ENCODE assay signal across 11 cellular contexts in the genomic region with DNA sequence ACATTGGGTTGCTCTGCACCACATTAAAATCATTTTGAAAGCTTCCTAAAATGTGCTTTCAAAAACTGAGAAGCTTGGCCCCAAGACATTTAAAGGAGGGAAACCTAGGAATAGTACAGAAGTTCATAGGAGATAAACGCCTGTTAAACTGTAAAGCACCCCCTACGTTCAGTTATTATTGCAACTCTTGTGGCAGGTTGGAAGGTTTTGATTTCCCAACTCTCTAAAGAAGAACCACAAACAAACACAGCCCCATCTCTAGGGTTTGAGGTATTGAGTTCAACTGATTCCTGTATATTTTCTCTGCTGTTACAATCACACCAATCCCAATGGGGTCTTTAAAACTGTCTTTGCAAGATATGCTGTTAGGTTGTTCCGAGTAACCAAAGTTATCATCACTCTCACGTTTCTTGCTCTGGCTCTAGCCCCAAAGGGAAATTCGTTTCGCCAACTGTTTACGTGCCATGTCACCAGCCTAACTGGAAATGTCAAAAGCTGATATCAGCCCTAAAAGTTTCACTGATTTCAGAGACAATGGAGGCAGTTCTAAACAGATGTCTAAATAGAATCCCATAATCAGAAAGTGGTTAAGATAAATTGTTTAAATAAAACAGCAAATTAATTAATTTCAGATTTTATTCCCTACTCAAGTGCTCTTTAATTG. TPM values are rescaled to one million over a fixed set of nuclear protein-coding genes. Genes with fewer than 3 reads are reported as not detected.
DNase-seq lines count a peak whose midpoint lies in the region; ATAC-seq and TF ChIP-seq lines count a peak whose summit lies in the region.
"Had no signal": no experiment of that assay in that cellular context is flagged by ENCODE, and none has a peak within 500 bp of the region (broad histone marks: within the 10 kb centered on the region; RNA-seq: fewer than 3 reads in every experiment).

No MANE protein-coding gene starts in this region.

- H3K36me3 Mint-ChIP-seq in activated naive CD4-positive, alpha-beta T cell treated with anti-CD3 and anti-CD28 coated beads for 36 hours (ENCODE audit: low read depth): peaks cover 5% of the 10 kb centered on the region
- no peaks in the 10 kb centered on the region for H3K36me3 Mint-ChIP-seq in endothelial cell (ENCODE audit: low read depth, unreplicated experiment)

- ATAC-seq in RWPE2 (ENCODE audit: low read depth) (no peak), GM21737 (IDR thresholded peaks at IDR 0.05; ENCODE audit: unreplicated experiment) (no peak)
- ATAC-seq: activated CD4-positive, CD25-positive, alpha-beta regulatory T cell treated with anti-CD3 and anti-CD28 coated beads, Interleukin-2, amount 50 U/mL, for 24 hours had no signal

- peaks cover 7% of the 10 kb centered on the region for H3K4me1 Mint-ChIP-seq in activated naive CD4-positive, alpha-beta T cell treated with anti-CD3 and anti-CD28 coated beads for 36 hours (ENCODE audit: low read depth)
- H3K4me1 Mint-ChIP-seq in endothelial cell (ENCODE audit: unreplicated experiment): peaks cover 25% of the 10 kb centered on the region

- peak overlapping the region; percentile 91 for H3K27ac ChIP-seq in RWPE2 (ENCODE audit: poor library complexity, severe bottlenecking)
- H3K27ac ChIP-seq in suprapubic skin: peak overlapping the region; percentile 74
- H3K27ac ChIP-seq: right atrium auricular region had no signal

- TF ChIP-seq EP300 in suprapubic skin (IDR thresholded peaks at IDR 0.05): no peak

- peaks cover 61% of the 10 kb centered on the region for H3K4me1 ChIP-seq in RWPE2 (ENCODE audit: insufficient read depth, poor library complexity, severe bottlenecking)
- peaks cover 78% of the 10 kb centered on the region for H3K4me1 ChIP-seq in suprapubic skin

- H3K27ac Mint-ChIP-seq in activated naive CD4-positive, alpha-beta T cell treated with anti-CD3 and anti-CD28 coated beads for 36 hours: no peak overlapping the region
- no peak overlapping the region for H3K27ac Mint-ChIP-seq in endothelial cell (ENCODE audit: unreplicated experiment)

- H3K36me3 ChIP-seq in RWPE2 (ENCODE audit: low read depth) (peaks cover 90% of the 10 kb centered on the region), suprapubic skin (no peaks in the 10 kb centered on the region)
- H3K36me3 ChIP-seq: right atrium auricular region had no signal

- H3K4me3 Mint-ChIP-seq in activated naive CD4-positive, alpha-beta T cell treated with anti-CD3 and anti-CD28 coated beads for 36 hours: peak overlapping the region; percentile 64
- H3K4me3 Mint-ChIP-seq in endothelial cell (ENCODE audit: unreplicated experiment): peak overlapping the region; percentile 87

- CTCF ChIA-PET in activated naive CD4-positive, alpha-beta T cell treated with anti-CD3 and anti-CD28 coated beads for 36 hours (lab: Charles Lee): interaction anchor here (0.8 to 1.5 kb wide), 2 partner anchors 21 to 27 kb away, joined by 3 to 5 read pairs; no protein-coding TSS in a partner anchor

- intact Hi-C loops in activated naive CD4-positive, alpha-beta T cell treated with anti-CD3 and anti-CD28 coated beads for 36 hours (cut with micrococcal nuclease): loop anchor here (5.0 kb wide), 1 partner anchor 1135 kb away; the partner anchor contains the start of gene TMEM170B

- WGBS in suprapubic skin: 27% methylated on average over 7 of the region's 7 CpGs

- H3K9me3 Mint-ChIP-seq in activated naive CD4-positive, alpha-beta T cell treated with anti-CD3 and anti-CD28 coated beads for 36 hours: peaks cover 5% of the 10 kb centered on the region
- H3K9me3 Mint-ChIP-seq in endothelial cell (ENCODE audit: unreplicated experiment): no peaks in the 10 kb centered on the region

- peaks cover 64% of the 10 kb centered on the region for H3K27me3 Mint-ChIP-seq in activated naive CD4-positive, alpha-beta T cell treated with anti-CD3 and anti-CD28 coated beads for 36 hours (ENCODE audit: low read depth)
- peaks cover 19% of the 10 kb centered on the region for H3K27me3 Mint-ChIP-seq in endothelial cell (ENCODE audit: unreplicated experiment)

- H3K4me3 ChIP-seq in RWPE2 (ENCODE audit: severe bottlenecking): no peak overlapping the region
- H3K4me3 ChIP-seq in suprapubic skin: peak overlapping the region; percentile 50

- H3K9me3 ChIP-seq in RWPE2 (ENCODE audit: severe bottlenecking): no peaks in the 10 kb centered on the region
- H3K9me3 ChIP-seq in suprapubic skin: no peaks in the 10 kb centered on the region
- H3K9me3 ChIP-seq: right atrium auricular region had no signal

- no peak for TF ChIP-seq POLR2A in suprapubic skin (IDR thresholded peaks at IDR 0.05)

- TF ChIP-seq CTCF in RWPE2 (IDR thresholded peaks at IDR 0.05; ENCODE audit: poor library complexity, severe bottlenecking) (no peak), endothelial cell (IDR thresholded peaks at IDR 0.05; ENCODE audit: unreplicated experiment) (no peak), suprapubic skin (IDR thresholded peaks at IDR 0.05) (no peak)

- H3K27me3 ChIP-seq in RWPE2 (ENCODE audit: insufficient read depth, poor library complexity, severe bottlenecking): no peaks in the 10 kb centered on the region
- H3K27me3 ChIP-seq in suprapubic skin: peaks cover 39% of the 10 kb centered on the region

- DNase-seq in activated naive CD4-positive, alpha-beta T cell treated with anti-CD3 and anti-CD28 coated beads for 36 hours: no peak
- DNase-seq in activated naive CD4-positive, alpha-beta T cell treated with Interleukin-2 at 50 U/mL for 16 hours: no peak
- DNase-seq in RWPE2 (ENCODE audit: low spot score) (no peak), endothelial cell (ENCODE audit: low spot score) (no peak), suprapubic skin (ENCODE audit: low spot score in 2 of 2) (no peak), NCI-H1417 (lab: John Stamatoyannopoulos, UW) (no peak), NCI-H2227 treated with DMSO at 0.1 percent for 48 hours (lab: John Stamatoyannopoulos, UW) (no peak)

RNA-seq across cellular contexts. Expression of gene TFAP2A, which starts 12.1 kb away (rescaled TPM):
- under 1 TPM in 1 of 2 experiments, not detected in 1; 0.30 TPM for total RNA-seq in activated naive CD4-positive, alpha-beta T cell treated with anti-CD3 and anti-CD28 coated beads for 36 hours
- total RNA-seq in endothelial cell (ENCODE audit: unreplicated experiment): 0.31 TPM
- 100 to 1,000 TPM in 1 of 4 donors, 10 to 100 TPM in 3; 86.7 to 135 (median 91.9) TPM for total RNA-seq in suprapubic skin
- total RNA-seq: fibroblast of lung had no signal

Comparison
In these comparisons a context has a peak if more than half of its experiments do, and no peak if none do; other contexts are left out.
1. RNA of gene TFAP2A, which starts 12.1 kb away (total RNA-seq): 86.7 to 135 TPM in suprapubic skin; 0.31 TPM in endothelial cell (single experiment) and 0.30 TPM in activated naive CD4-positive, alpha-beta T cell treated with anti-CD3 and anti-CD28 coated beads for 36 hours; every median in the first group is over 10 times any median in the second.